ENCODE assay signal across 34 cellular contexts in the genomic region with DNA sequence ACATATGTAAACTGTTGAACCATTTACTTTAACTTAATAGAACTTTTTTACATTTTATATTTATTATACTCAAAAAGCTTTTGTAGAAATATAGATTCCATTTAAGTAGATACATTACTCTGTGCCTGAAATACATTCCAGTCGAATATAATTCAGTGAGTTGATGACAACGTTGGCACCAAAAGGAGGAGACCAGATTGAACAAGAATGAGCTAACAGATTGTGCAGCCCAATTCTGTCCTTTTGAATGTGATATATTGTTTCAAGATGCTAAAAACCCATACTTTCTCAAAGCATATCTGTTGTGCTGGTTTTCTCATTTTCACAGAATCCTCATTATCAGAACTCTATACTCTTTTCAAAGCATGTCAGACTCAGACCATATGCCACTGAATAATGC.
"Had no signal": no experiment of that assay in that cellular context is flagged by ENCODE, and none has a peak within 500 bp of the region (broad histone marks: within the 10 kb centered on the region; RNA-seq: fewer than 3 reads in every experiment).

No MANE protein-coding gene starts in this region.

- H3K9me3 Mint-ChIP-seq: activated CD4-positive, alpha-beta memory T cell treated with anti-CD3 and anti-CD28 coated beads, Interleukin-2, amount 10 ng/mL, durations not matched to agents 7 days and 5 days; activated CD4-positive, alpha-beta T cell treated with anti-CD3 and anti-CD28 coated beads, Interleukin-2, amount 10 ng/mL, durations not matched to agents 24 days and 14 days; activated naive CD4-positive, alpha-beta T cell treated with anti-CD3 and anti-CD28 coated beads, Interleukin-2, amount 50 U/mL, for 72 hours; activated T-cell treated with anti-CD3 and anti-CD28 coated beads, Interleukin-2, amount 50 U/mL, for 24 hours; activated T-helper 2 cell treated with anti-CD3 and anti-CD28 coated beads, Interferon-gamma antibody, Interleukin-2, Interleukin-4, amounts not matched to agents 10 μg/mL and 5 μg/mL and 100 μg/mL, durations not matched to agents 14 hours and 24 hours and 36 hours; naive B cell; nephron progenitor cell; stimulated activated memory B cell treated with anti-CD40 and anti-IgM and Interleukin-4, amounts not matched to agents 10 μg/mL and 1 μg/mL and 100 μg/mL, for 72 hours; stimulated activated naive CD8-positive, alpha-beta T cell treated with anti-CD3 and anti-CD28 coated beads, Interleukin-15, amount 100 ng/mL, for 72 hours; type B pancreatic cell had no signal

- ATAC-seq: activated naive CD4-positive, alpha-beta T cell treated with anti-CD3 and anti-CD28 coated beads, Interleukin-2, amount 50 U/mL, for 72 hours; gastrocnemius medialis; sciatic nerve; stimulated activated memory B cell treated with anti-CD40 and anti-IgM and Interleukin-4, amounts not matched to agents 10 μg/mL and 1 μg/mL and 100 μg/mL, for 72 hours; stimulated activated naive CD8-positive, alpha-beta T cell treated with anti-CD3 and anti-CD28 coated beads, Interleukin-15, amount 100 ng/mL, for 72 hours; T-helper 17 cell had no signal

- H3K36me3 ChIP-seq: breast epithelium, esophagus muscularis mucosa, gastrocnemius medialis, left ventricle myocardium inferior, neutrophil, vagina, WERI-Rb-1 had no signal

- H3K4me1 ChIP-seq: breast epithelium, esophagus muscularis mucosa, gastrocnemius medialis, left ventricle myocardium inferior, vagina had no signal

- H3K27ac ChIP-seq: breast epithelium, esophagus muscularis mucosa, gastrocnemius medialis, hepatocyte, left ventricle myocardium inferior, neutrophil, skin epidermis, vagina, WERI-Rb-1 had no signal

- H3K9me3 ChIP-seq: breast epithelium, esophagus muscularis mucosa, gastrocnemius medialis, left ventricle myocardium inferior, neutrophil, vagina had no signal

- H3K4me3 Mint-ChIP-seq: activated CD4-positive, alpha-beta memory T cell treated with anti-CD3 and anti-CD28 coated beads, Interleukin-2, amount 10 ng/mL, durations not matched to agents 7 days and 5 days; activated CD4-positive, alpha-beta T cell treated with anti-CD3 and anti-CD28 coated beads, Interleukin-2, amount 10 ng/mL, durations not matched to agents 24 days and 14 days; activated T-cell treated with anti-CD3 and anti-CD28 coated beads, Interleukin-2, amount 50 U/mL, for 24 hours; naive B cell; nephron progenitor cell; stimulated activated memory B cell treated with anti-CD40 and anti-IgM and Interleukin-4, amounts not matched to agents 10 μg/mL and 1 μg/mL and 100 μg/mL, for 72 hours; stimulated activated naive CD8-positive, alpha-beta T cell treated with anti-CD3 and anti-CD28 coated beads, Interleukin-15, amount 100 ng/mL, for 72 hours; T-helper 17 cell; type B pancreatic cell had no signal

- H3K4me1 Mint-ChIP-seq: activated CD4-positive, alpha-beta memory T cell treated with anti-CD3 and anti-CD28 coated beads, Interleukin-2, amount 10 ng/mL, durations not matched to agents 7 days and 5 days; activated CD4-positive, alpha-beta T cell treated with anti-CD3 and anti-CD28 coated beads, Interleukin-2, amount 10 ng/mL, durations not matched to agents 24 days and 14 days; naive B cell; nephron progenitor cell; stimulated activated memory B cell treated with anti-CD40 and anti-IgM and Interleukin-4, amounts not matched to agents 10 μg/mL and 1 μg/mL and 100 μg/mL, for 72 hours; stimulated activated naive CD8-positive, alpha-beta T cell treated with anti-CD3 and anti-CD28 coated beads, Interleukin-15, amount 100 ng/mL, for 72 hours; T-helper 17 cell had no signal

- H2AFZ ChIP-seq: hepatocyte had no signal

- H3K79me2 ChIP-seq: hepatocyte had no signal

- H3K36me3 Mint-ChIP-seq: activated naive CD4-positive, alpha-beta T cell treated with anti-CD3 and anti-CD28 coated beads, Interleukin-2, amount 50 U/mL, for 72 hours had no signal

- H3K27me3 ChIP-seq: breast epithelium, esophagus muscularis mucosa, gastrocnemius medialis, hepatocyte, neutrophil, vagina had no signal

- H3K27me3 Mint-ChIP-seq: activated CD4-positive, alpha-beta memory T cell treated with anti-CD3 and anti-CD28 coated beads, Interleukin-2, amount 10 ng/mL, durations not matched to agents 7 days and 5 days; activated CD4-positive, alpha-beta T cell treated with anti-CD3 and anti-CD28 coated beads, Interleukin-2, amount 10 ng/mL, durations not matched to agents 24 days and 14 days; activated T-cell treated with anti-CD3 and anti-CD28 coated beads, Interleukin-2, amount 50 U/mL, for 24 hours; naive B cell; progenitor cell of endocrine pancreas; stimulated activated memory B cell treated with anti-CD40 and anti-IgM and Interleukin-4, amounts not matched to agents 10 μg/mL and 1 μg/mL and 100 μg/mL, for 72 hours; stimulated activated naive CD8-positive, alpha-beta T cell treated with anti-CD3 and anti-CD28 coated beads, Interleukin-15, amount 100 ng/mL, for 72 hours; T-helper 17 cell; type B pancreatic cell had no signal

- H3K4me2 ChIP-seq: hepatocyte had no signal

- H3K4me3 ChIP-seq: breast epithelium, esophagus muscularis mucosa, gastrocnemius medialis, hepatocyte, left ventricle myocardium inferior, skin epidermis, vagina had no signal

- DNase-seq: activated CD4-positive, alpha-beta memory T cell treated with anti-CD3 and anti-CD28 coated beads, Interleukin-2, amount 10 ng/mL, durations not matched to agents 7 days and 5 days; activated CD4-positive, alpha-beta T cell treated with anti-CD3 and anti-CD28 coated beads, Interleukin-2, amount 10 ng/mL, durations not matched to agents 24 days and 14 days; activated CD4-positive, CD25-positive, alpha-beta regulatory T cell treated with anti-CD3 and anti-CD28 coated beads, Interleukin-2, amount 50 U/mL, for 72 hours; activated CD8-positive, alpha-beta memory T cell treated with anti-CD3 and anti-CD28 coated beads, Interleukin-2, amount 50 U/mL, for 48 hours; activated naive CD4-positive, alpha-beta T cell; activated T-cell treated with anti-CD3 and anti-CD28 coated beads, Interleukin-2, amount 50 U/mL, for 24 hours; central memory CD4-positive, alpha-beta T cell; dermis blood vessel endothelial cell; effector CD4-positive, alpha-beta T cell; gastrocnemius medialis; islet precursor cell; left ventricle myocardium inferior; naive B cell; nephron progenitor cell; stimulated activated CD4-positive, alpha-beta T cell treated with anti-CD3 and anti-CD28 coated beads, Interleukin-12 subunit alpha, Interleukin-12 subunit beta, amount 100 ng/mL, for 4 hours; stimulated activated CD4-positive, alpha-beta T cell treated with anti-CD3 and anti-CD28 coated beads, Interleukin-4, amount 100 ng/mL, for 24 hours; stimulated activated CD8-positive, alpha-beta memory T cell treated with anti-CD3 and anti-CD28 coated beads, Interleukin-4, amount 100 ng/mL, for 48 hours; stimulated activated naive CD8-positive, alpha-beta T cell treated with anti-CD3 and anti-CD28 coated beads, Interleukin-15, amount 100 ng/mL, for 72 hours; substantia nigra; T-helper 17 cell; T1000; WERI-Rb-1 had no signal
